26 cellular contexts compared by ENCODE assay signal in the genomic region with DNA sequence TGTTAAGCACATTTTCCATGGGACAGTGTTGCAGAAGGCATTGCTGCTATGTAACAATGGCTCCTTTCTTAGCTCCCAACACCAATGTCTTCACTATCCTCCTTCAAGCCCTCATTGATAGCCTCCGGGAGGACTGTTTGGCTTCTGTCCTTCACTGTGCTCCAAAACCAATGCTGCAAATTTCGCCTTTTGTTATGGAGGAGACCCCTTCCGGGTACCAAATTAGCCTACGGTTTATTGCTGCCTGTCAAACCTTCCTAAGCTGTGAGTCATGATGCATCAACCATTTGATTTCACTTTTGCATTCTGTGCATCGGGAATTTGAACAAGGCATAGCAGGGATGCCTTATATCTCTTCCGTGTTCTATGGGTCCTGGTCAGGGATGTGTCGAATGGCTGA.
DNase-seq lines count a peak whose midpoint lies in the region; ATAC-seq, FAIRE-seq and TF ChIP-seq lines count a peak whose summit lies in the region.
"Had no signal": no experiment of that assay in that cellular context is flagged by ENCODE, and none has a peak within 500 bp of the region (broad histone marks: within the 10 kb centered on the region; RNA-seq: fewer than 3 reads in every experiment).

No MANE protein-coding gene starts in this region.

- no peak for FAIRE-seq in astrocyte (lab: Jason Lieb, UNC)
- FAIRE-seq: GM12878 had no signal

- no peaks in the 10 kb centered on the region for H3K4me1 Mint-ChIP-seq in astrocyte (ENCODE audit: low read depth, unreplicated experiment)

- no peaks in the 10 kb centered on the region for H3K79me2 ChIP-seq in astrocyte (ENCODE audit: insufficient read depth, low read length)

- no peaks in the 10 kb centered on the region for H3K27me3 ChIP-seq in astrocyte (ENCODE audit: insufficient read depth, low read length)

- H3K9me3 Mint-ChIP-seq in astrocyte (ENCODE audit: unreplicated experiment) = no peaks in the 10 kb centered on the region
- H3K9me3 Mint-ChIP-seq: GM23338, H9 had no signal

- no peaks in the 10 kb centered on the region for H3K4me1 ChIP-seq in astrocyte (ENCODE audit: insufficient read depth, low read length)
- H3K4me1 ChIP-seq: SJSA1 had no signal

- no peak overlapping the region for H3K4me3 ChIP-seq in astrocyte (ENCODE audit: insufficient read depth, low read depth, low read length)
- H3K4me3 ChIP-seq: GM12878, GM23338, SJSA1 had no signal

- H3K4me2 ChIP-seq in astrocyte (ENCODE audit: low read length) = no peak overlapping the region
- H3K4me2 ChIP-seq: GM23338 had no signal

- H3K27ac ChIP-seq in astrocyte (ENCODE audit: low read depth, low read length) = no peak overlapping the region
- H3K27ac ChIP-seq in caudate nucleus (ENCODE audit: low read depth, low read length) = no peak overlapping the region
- H3K27ac ChIP-seq: SJSA1 had no signal

- H3K27ac Mint-ChIP-seq in astrocyte (ENCODE audit: unreplicated experiment) = no peak overlapping the region
- H3K27ac Mint-ChIP-seq: GM23338, H9 had no signal

- H3K36me3 Mint-ChIP-seq in astrocyte (ENCODE audit: low read depth, unreplicated experiment) = no peaks in the 10 kb centered on the region

- no peaks in the 10 kb centered on the region for H4K20me1 ChIP-seq in astrocyte (ENCODE audit: insufficient read depth, low read length)

- H3K36me3 ChIP-seq in astrocyte (ENCODE audit: insufficient read depth, low read length) = no peaks in the 10 kb centered on the region
- H3K36me3 ChIP-seq: SJSA1 had no signal

- no peaks in the 10 kb centered on the region for H3K9me3 ChIP-seq in astrocyte (ENCODE audit: insufficient read depth, low read depth, low read length)
- H3K9me3 ChIP-seq: SJSA1 had no signal

- no peak for TF ChIP-seq CTCF in astrocyte (IDR thresholded peaks at IDR 0.05; ENCODE audit: insufficient read depth, low read depth, low read length)

- H3K27me3 Mint-ChIP-seq in astrocyte (ENCODE audit: low read depth, unreplicated experiment) = peaks cover under 1% of the 10 kb centered on the region

- ATAC-seq in HG03460 (IDR thresholded peaks at IDR 0.05; ENCODE audit: unreplicated experiment) = no peak
- ATAC-seq: GM12878, GM23338 had no signal

- peak overlapping the region; percentile 11 for H2AFZ ChIP-seq in astrocyte (ENCODE audit: low read depth, low read length)
- H2AFZ ChIP-seq: GM23338 had no signal

- DNase-seq in COLO829 (ENCODE audit: low spot score) = peak; percentile 60
- DNase-seq in M059J (ENCODE audit: low read depth) = peak; percentile 56
- no peak for DNase-seq in astrocyte (ENCODE audit: low read depth)
- DNase-seq in medulla oblongata (ENCODE audit: extremely low spot score) = peak; percentile 5
- DNase-seq in NCI-H446 (lab: John Stamatoyannopoulos, UW) = no peak
- DNase-seq in caudate nucleus (lab: John Stamatoyannopoulos, UW) = no peak
- DNase-seq in HT-29 (ENCODE audit: low spot score) = no peak
- DNase-seq: 8988T, ACHN, DMS153, DND-41, H9, MV-4-11, NCI-H1105, NCI-H1436 treated with DMSO at 0.1 percent for 48 hours, NCI-H187 treated with DMSO at 0.1 percent for 48 hours, NCI-H2171 treated with DMSO at 0.1 percent for 48 hours, NCI-H345, NCI-H524, NCI-H748 treated with DMSO at 0.1 percent for 48 hours, Right ventricle myocardium superior, RPMI8226 had no signal

- no peak overlapping the region for H3K9ac ChIP-seq in astrocyte (ENCODE audit: low read length)

- no peak overlapping the region for H3K4me3 Mint-ChIP-seq in astrocyte (ENCODE audit: unreplicated experiment)
- H3K4me3 Mint-ChIP-seq: GM23338, H9 had no signal

Comparison
In these comparisons a context has a peak if more than half of its experiments do, and no peak if none do; other contexts are left out.
1. DNase-seq: peak in COLO829 (single experiment), M059J (single experiment) and medulla oblongata (single experiment); none in astrocyte (single experiment), NCI-H446 (0 of 2), caudate nucleus (0 of 61) and HT-29 (single experiment).